ENCODE assay signal across 16 cellular contexts in genomic region chr2:171217330-171217729, GRCh38.
"Had no signal": no experiment of that assay in that cellular context is flagged by ENCODE, and none has a peak within 500 bp of the region (broad histone marks: within the 10 kb centered on the region; RNA-seq: fewer than 3 reads in every experiment).

No MANE protein-coding gene starts in this region.

- H3K4me3 ChIP-seq: esophagus squamous epithelium, left ventricle myocardium inferior, prostate gland, right atrium auricular region, tibial nerve, vagina had no signal

- H3K36me3 ChIP-seq: esophagus squamous epithelium, left ventricle myocardium inferior, prostate gland, right atrium auricular region, tibial nerve, vagina had no signal

- H3K4me3 Mint-ChIP-seq: activated B cell treated with CpG ODN at 0.5 μM for 24 hours; activated CD4-positive, alpha-beta memory T cell treated with anti-CD3 and anti-CD28 coated beads for 36 hours; activated naive CD8-positive, alpha-beta T cell; dendritic cell treated with granulocyte-macrophage colony-stimulating factor and Interleukin-4, amounts not matched to agents 40 ng/mL and 50 ng/mL, for 4 days; stimulated activated naive CD8-positive, alpha-beta T cell treated with anti-CD3 and anti-CD28 coated beads, Interleukin-15, Interleukin-2, amounts not matched to agents 100 ng/mL and 50 ng/mL, for 24 hours had no signal

- H3K27ac Mint-ChIP-seq: activated B cell treated with CpG ODN at 0.5 μM for 24 hours; activated CD4-positive, alpha-beta memory T cell treated with anti-CD3 and anti-CD28 coated beads for 36 hours; activated naive CD8-positive, alpha-beta T cell; dendritic cell treated with granulocyte-macrophage colony-stimulating factor and Interleukin-4, amounts not matched to agents 40 ng/mL and 50 ng/mL, for 4 days had no signal

- H3K27ac ChIP-seq: esophagus squamous epithelium, left ventricle myocardium inferior, prostate gland, right atrium auricular region, tibial nerve, vagina had no signal

- H3K27me3 ChIP-seq: esophagus squamous epithelium, right atrium auricular region, tibial nerve, vagina had no signal

- H3K9me3 ChIP-seq: esophagus squamous epithelium, prostate gland, vagina had no signal

- H3K4me1 ChIP-seq: esophagus squamous epithelium, left ventricle myocardium inferior, prostate gland, right atrium auricular region, tibial nerve, vagina had no signal

- H3K27me3 Mint-ChIP-seq: activated B cell treated with CpG ODN at 0.5 μM for 24 hours; activated CD4-positive, alpha-beta memory T cell treated with anti-CD3 and anti-CD28 coated beads for 36 hours; activated naive CD8-positive, alpha-beta T cell; dendritic cell treated with granulocyte-macrophage colony-stimulating factor and Interleukin-4, amounts not matched to agents 40 ng/mL and 50 ng/mL, for 4 days; stimulated activated naive CD8-positive, alpha-beta T cell treated with anti-CD3 and anti-CD28 coated beads, Interleukin-15, Interleukin-2, amounts not matched to agents 100 ng/mL and 50 ng/mL, for 24 hours had no signal

- DNase-seq: activated B cell treated with CpG ODN at 0.5 μM for 24 hours; activated CD4-positive, alpha-beta memory T cell treated with anti-CD3 and anti-CD28 coated beads for 36 hours; activated CD4-positive, alpha-beta T cell treated with anti-CD3 and anti-CD28 coated beads for 4 hours; activated T-cell treated with anti-CD3 and anti-CD28 coated beads for 4 hours; effector CD8-positive, alpha-beta T cell; esophagus squamous epithelium; kidney glomerular epithelial cell; left ventricle myocardium inferior; stimulated activated CD4-positive, alpha-beta T cell treated with anti-CD3 and anti-CD28 coated beads, Interleukin-2, amount 100 ng/mL, for 24 hours had no signal
